ENCODE assay signal across 5 cellular contexts in the genomic region with DNA sequence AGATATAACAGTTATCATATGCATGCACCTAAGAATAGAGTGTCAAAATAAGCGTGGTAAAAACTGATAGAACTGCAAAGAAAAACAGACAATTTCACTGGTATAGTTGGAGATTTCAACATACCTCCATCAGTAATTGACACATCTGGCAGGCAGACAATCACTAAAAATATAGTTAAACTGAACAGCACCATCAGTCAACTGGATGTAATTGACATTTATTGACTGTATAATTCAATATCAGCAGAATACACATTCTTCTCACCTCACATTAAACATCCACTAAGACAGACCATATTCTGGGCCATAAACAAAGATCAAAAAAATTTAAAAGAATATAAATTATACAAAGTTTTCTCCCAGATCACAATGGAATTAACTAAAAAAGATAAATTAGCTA.
"Had no signal": no experiment of that assay in that cellular context is flagged by ENCODE, and none has a peak within 500 bp of the region (broad histone marks: within the 10 kb centered on the region; RNA-seq: fewer than 3 reads in every experiment).

No MANE protein-coding gene starts in this region.

- ATAC-seq: HepG2, K562 had no signal

- DNase-seq: IMR-90, KBM-7 had no signal

- H3K4me3 ChIP-seq: K562 had no signal

- H3K27ac ChIP-seq: HL-60 had no signal
